In the genomic region with DNA sequence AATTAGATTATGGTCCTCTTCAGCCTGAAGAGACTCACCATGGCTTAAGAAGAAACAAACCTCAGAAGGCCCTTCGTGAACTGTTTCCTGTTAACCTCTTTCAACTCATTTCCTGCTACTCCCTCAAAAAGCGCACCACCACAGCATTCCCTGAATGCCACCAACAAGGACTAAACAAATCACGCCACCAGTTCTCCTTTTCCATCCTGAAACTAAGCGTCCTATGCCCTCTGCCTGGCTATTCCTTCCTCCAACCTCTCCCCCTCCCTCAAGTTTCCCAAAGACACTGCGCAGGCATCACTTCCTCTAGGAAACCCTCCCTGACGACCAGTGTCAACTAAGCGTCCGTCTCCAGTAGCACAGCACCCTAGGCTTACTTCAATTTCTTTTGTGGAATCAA, we compare ENCODE assay signal across 12 cellular contexts. TPM values are rescaled to one million over a fixed set of nuclear protein-coding genes. Genes with fewer than 3 reads are reported as not detected.
DNase-seq lines count a peak whose midpoint lies in the region; ATAC-seq and TF ChIP-seq lines count a peak whose summit lies in the region.
"Had no signal": no experiment of that assay in that cellular context is flagged by ENCODE, and none has a peak within 500 bp of the region (broad histone marks: within the 10 kb centered on the region; RNA-seq: fewer than 3 reads in every experiment).

No MANE protein-coding gene starts in this region.

- H3K9me3 ChIP-seq in CD4-positive, alpha-beta T cell (ENCODE audit: control insufficient read depth, low read length): no peaks in the 10 kb centered on the region
- H3K9me3 ChIP-seq: tibial artery had no signal

- no peaks in the 10 kb centered on the region for H3K9me3 Mint-ChIP-seq in CD4-positive, alpha-beta T cell
- H3K9me3 Mint-ChIP-seq in T-cell: no peaks in the 10 kb centered on the region
- H3K9me3 Mint-ChIP-seq in naive thymus-derived CD8-positive, alpha-beta T cell: no peaks in the 10 kb centered on the region
- H3K9me3 Mint-ChIP-seq: neural crest cell had no signal

- peaks cover 73% of the 10 kb centered on the region for H3K4me1 Mint-ChIP-seq in CD4-positive, alpha-beta T cell (ENCODE audit: low read depth)
- peaks cover 69 to 77% (median 73%) of the 10 kb centered on the region in 3 donors for H3K4me1 Mint-ChIP-seq in T-cell
- H3K4me1 Mint-ChIP-seq in naive thymus-derived CD8-positive, alpha-beta T cell: peaks cover 43 to 80% (median 67%) of the 10 kb centered on the region in 4 donors

- POLR2A ChIA-PET in CD4-positive, alpha-beta T cell (lab: Charles Lee): no interaction called here
- POLR2A ChIA-PET in T-cell (lab: Charles Lee): no interaction called here
- POLR2A ChIA-PET in naive thymus-derived CD8-positive, alpha-beta T cell (lab: Charles Lee): no interaction called here

- H3K4me3 Mint-ChIP-seq in CD4-positive, alpha-beta T cell: peak overlapping the region; percentile 61
- H3K4me3 Mint-ChIP-seq in T-cell: peak overlapping the region in 2 of 3 donors; percentile 11 to 58
- peak overlapping the region; percentile 24 to 88 (median 47) for H3K4me3 Mint-ChIP-seq in naive thymus-derived CD8-positive, alpha-beta T cell
- H3K4me3 Mint-ChIP-seq: neural crest cell had no signal

- CTCF ChIA-PET in CD4-positive, alpha-beta T cell (lab: Charles Lee): no interaction called here
- CTCF ChIA-PET in T-cell (lab: Charles Lee): no interaction called here

- DNase-seq in CD4-positive, alpha-beta T cell: no peak
- DNase-seq in T-cell (no peak), fibroblast of villous mesenchyme (ENCODE audit: low read depth) (peak; percentile 30), OCI-M2 (lab: John Stamatoyannopoulos, UW; ENCODE audit: unreplicated experiment) (no peak)
- DNase-seq in naive thymus-derived CD8-positive, alpha-beta T cell: no peak
- DNase-seq: cerebellar nuclear complex, NCI-H524 treated with DMSO at 0.1 percent for 48 hours had no signal

- intact Hi-C loops in CD4-positive, alpha-beta T cell (cut with DNase I, micrococcal nuclease): no loop called here

- no peak overlapping the region for H3K4me3 ChIP-seq in fibroblast of villous mesenchyme (ENCODE audit: low read depth, low read length)
- H3K4me3 ChIP-seq: tibial artery had no signal

- H3K27ac Mint-ChIP-seq in CD4-positive, alpha-beta T cell: peak overlapping the region; percentile 18
- peak overlapping the region; percentile 65 to 77 for H3K27ac Mint-ChIP-seq in T-cell
- H3K27ac Mint-ChIP-seq in naive thymus-derived CD8-positive, alpha-beta T cell: peak overlapping the region in 9 of 10 donors; percentile 21 to 89 (median 79)

- ATAC-seq in CD4-positive, alpha-beta T cell (ENCODE audit: poor library complexity): no peak
- ATAC-seq in T-cell (replicated peaks in 1 of 4) (peak in 3 of 4 experiments; percentile 32 to 53 (median 48)), SK-N-SH treated with all-trans-retinoic acid at 6 μM for 48 hours (no peak), HG02571 (IDR thresholded peaks at IDR 0.05; ENCODE audit: unreplicated experiment) (no peak), GM21786 (IDR thresholded peaks at IDR 0.05; ENCODE audit: unreplicated experiment) (no peak)
- ATAC-seq in naive thymus-derived CD8-positive, alpha-beta T cell: peak in 1 of 2 donors; percentile 33

- no peaks in the 10 kb centered on the region for H3K27me3 Mint-ChIP-seq in CD4-positive, alpha-beta T cell
- H3K27me3 Mint-ChIP-seq in T-cell: no peaks in the 10 kb centered on the region
- H3K27me3 Mint-ChIP-seq in naive thymus-derived CD8-positive, alpha-beta T cell: no peaks in the 10 kb centered on the region

- no peaks in the 10 kb centered on the region for H3K27me3 ChIP-seq in CD4-positive, alpha-beta T cell (ENCODE audit: control insufficient read depth, insufficient read depth, low read length)
- H3K27me3 ChIP-seq: tibial artery had no signal

- TF ChIP-seq CTCF in CD4-positive, alpha-beta T cell (IDR thresholded peaks at IDR 0.05): no peak
- no peak for TF ChIP-seq CTCF in fibroblast of villous mesenchyme (IDR thresholded peaks at IDR 0.05; ENCODE audit: insufficient read depth, low read depth, low read length)

- H3K27ac ChIP-seq in CD4-positive, alpha-beta T cell (ENCODE audit: low read depth, low read length): no peak overlapping the region
- H3K27ac ChIP-seq: tibial artery had no signal

- peaks cover 86% of the 10 kb centered on the region for H3K36me3 Mint-ChIP-seq in CD4-positive, alpha-beta T cell (ENCODE audit: low read depth)
- peaks cover 65% of the 10 kb centered on the region for H3K36me3 Mint-ChIP-seq in T-cell
- H3K36me3 Mint-ChIP-seq in naive thymus-derived CD8-positive, alpha-beta T cell: peaks cover 4 to 83% (median 14%) of the 10 kb centered on the region in 3 donors

TF ChIP-seq in SK-N-SH treated with all-trans-retinoic acid at 6 μM for 48 hours, 23 proteins besides CTCF, POLR2A, EP300 and RAD21:
- TF ChIP-seq OSR1 (CRISPR knock-in tag; IDR thresholded peaks at IDR 0.05) (no peak), ESRRG (CRISPR knock-in tag; IDR thresholded peaks at IDR 0.05) (no peak), TOX (CRISPR knock-in tag; IDR thresholded peaks at IDR 0.05; ENCODE audit: borderline replicate concordance) (no peak), TCF4 (CRISPR knock-in tag; IDR thresholded peaks at IDR 0.05; ENCODE audit: borderline replicate concordance) (no peak), ZNF70 (CRISPR knock-in tag; IDR thresholded peaks at IDR 0.05) (no peak), RARB (CRISPR knock-in tag; IDR thresholded peaks at IDR 0.05) (no peak), ARNTL (CRISPR knock-in tag; IDR thresholded peaks at IDR 0.05; ENCODE audit: borderline replicate concordance, low read depth) (no peak), PPARA (CRISPR knock-in tag; IDR thresholded peaks at IDR 0.05; ENCODE audit: borderline replicate concordance) (no peak)
TF ChIP-seq in SK-N-SH treated with all-trans-retinoic acid at 6 μM for 48 hours: peak in this region for 0.

RNA-seq across cellular contexts. Expression of a gene that starts 12.0 kb away (rescaled TPM):
- 10 to 100 TPM; 23.4 to 24.3 TPM for total RNA-seq in CD4-positive, alpha-beta T cell
- 10 to 100 TPM; 25.1 to 46.8 (median 41.7) TPM for total RNA-seq in T-cell
- 125 and 141 TPM in 2 replicates for total RNA-seq in fibroblast of villous mesenchyme
- total RNA-seq in naive thymus-derived CD8-positive, alpha-beta T cell: 10 to 100 TPM; 36.5 to 38.2 TPM
- 1 to 10 TPM; 1.4 to 1.9 (median 1.7) TPM for polyA plus RNA-seq in naive thymus-derived CD8-positive, alpha-beta T cell

RNA-seq across cellular contexts. Expression of a gene that starts 44.3 kb away (rescaled TPM):
- total RNA-seq in CD4-positive, alpha-beta T cell: 10 to 100 TPM; 38.0 to 38.6 TPM
- total RNA-seq in T-cell: 10 to 100 TPM; 38.1 to 43.6 (median 40.1) TPM
- 77.7 and 130 TPM in 2 replicates for total RNA-seq in fibroblast of villous mesenchyme
- 10 to 100 TPM; 48.5 to 49.4 TPM for total RNA-seq in naive thymus-derived CD8-positive, alpha-beta T cell
- polyA plus RNA-seq in naive thymus-derived CD8-positive, alpha-beta T cell: 100 to 1,000 TPM in 2 of 3 donors, 10 to 100 TPM in 1; 96.4 to 128 (median 125) TPM

Comparison
In these comparisons a context has a peak if more than half of its experiments do, and no peak if none do; other contexts are left out.
1. ATAC-seq: peak in T-cell (3 of 4); none in CD4-positive, alpha-beta T cell (single experiment), SK-N-SH treated with all-trans-retinoic acid at 6 μM for 48 hours (single experiment), HG02571 (single experiment) and GM21786 (single experiment).
2. H3K27ac Mint-ChIP-seq: peak in every context shown above with its lines; median percentile 79 in naive thymus-derived CD8-positive, alpha-beta T cell; 71 in T-cell; 18 in CD4-positive, alpha-beta T cell.
3. Peak in every context shown above with its lines, with median percentiles within 50 percentile points of each other: H3K4me3 Mint-ChIP-seq.